12 cellular contexts compared by ENCODE assay signal in genomic region chr17:8072339-8072726, GRCh38. TPM values are rescaled to one million over a fixed set of nuclear protein-coding genes. Genes with fewer than 3 reads are reported as not detected.
DNase-seq lines count a peak whose midpoint lies in the region; ATAC-seq and TF ChIP-seq lines count a peak whose summit lies in the region.
"Had no signal": no experiment of that assay in that cellular context is flagged by ENCODE, and none has a peak within 500 bp of the region (broad histone marks: within the 10 kb centered on the region; RNA-seq: fewer than 3 reads in every experiment).

No MANE protein-coding gene starts in this region.

- H3K4me3 Mint-ChIP-seq in WTC11 = peak overlapping the region; percentile 76

- POLR2A ChIA-PET in WTC11 (lab: Charles Lee) = no interaction called here
- POLR2A ChIA-PET in A673 (lab: Charles Lee; ENCODE audit: low non-redundant PET) = no interaction called here

- CTCF ChIA-PET in WTC11 (lab: Charles Lee) = interaction anchor here (0.8 to 13.0 kb wide), 9 partner anchors 8 to 82 kb away, joined by 3 to 380 read pairs (median 14); partner anchors contain the start of genes ALOX12B and ALOXE3
- CTCF ChIA-PET in A673 (lab: Charles Lee) = no interaction called here

- H3K9me3 Mint-ChIP-seq in WTC11 = no peaks in the 10 kb centered on the region

- H3K4me1 Mint-ChIP-seq in WTC11 = peaks cover 28% of the 10 kb centered on the region

- no peaks in the 10 kb centered on the region for H3K36me3 ChIP-seq in A673 (ENCODE audit: insufficient read depth, low read length, poor library complexity, severe bottlenecking)

- H3K27ac Mint-ChIP-seq in WTC11 = no peak overlapping the region

- H3K36me3 Mint-ChIP-seq in WTC11 = no peaks in the 10 kb centered on the region

- H3K4me1 ChIP-seq in A673 (ENCODE audit: insufficient read depth, low read length, poor library complexity, severe bottlenecking) = peaks cover 5% of the 10 kb centered on the region

- intact Hi-C loops in posterior vena cava (cut with DNase I) = loop anchor here in 1 of 2 donors (10.0 kb wide), 1 partner anchor 232 kb away; no protein-coding TSS in a partner anchor
- intact Hi-C loops in A673 (cut with micrococcal nuclease; ENCODE audit: unreplicated experiment) = no loop called here

- H3K4me3 ChIP-seq in iPS-11a (ENCODE audit: low read depth, low read length) = peak overlapping the region; percentile 8
- no peak overlapping the region for H3K4me3 ChIP-seq in A673 (ENCODE audit: low read depth, low read length, poor library complexity, severe bottlenecking)

- H3K27ac ChIP-seq in A673 (ENCODE audit: low read depth, low read length, poor library complexity, severe bottlenecking) = no peak overlapping the region

- TF ChIP-seq CTCF in WTC11 (IDR thresholded peaks at IDR 0.05) (no peak), A673 (conservative IDR thresholded peaks at IDR 0.05; ENCODE audit: low read depth, low read length) (no peak)

- H3K27me3 Mint-ChIP-seq in WTC11 (ENCODE audit: low read depth) = peaks cover 96% of the 10 kb centered on the region

- H3K27me3 ChIP-seq in A673 (replicated peaks; ENCODE audit: insufficient read depth, low read depth, low read length, poor library complexity) = peaks cover 31% of the 10 kb centered on the region

- DNase-seq in NCI-H1417 (lab: John Stamatoyannopoulos, UW) (peak in 2 of 3 experiments; percentile 35 to 47), NCI-H1417 treated with DMSO at 0.1 percent for 48 hours (lab: John Stamatoyannopoulos, UW) (no peak), WTC11 (ENCODE audit: low spot score) (peak; percentile 47), posterior vena cava (ENCODE audit: low spot score) (peak; percentile 63), A673 (ENCODE audit: low spot score) (no peak), ecto neural progenitor cell (ENCODE audit: low spot score) (no peak), SW 1271 (lab: John Stamatoyannopoulos, UW) (no peak)
- DNase-seq: 8988T; DND-41; NK-92 treated with Interleukin-12 subunit alpha and Interleukin-12 subunit beta, amount 100 ng/mL, for 24 hours had no signal

- H3K9me3 ChIP-seq in A673 (ENCODE audit: low read depth, low read length, poor library complexity, severe bottlenecking) = no peaks in the 10 kb centered on the region

- peak; percentile 17 for ATAC-seq in WTC11

- BruUV-seq in A673 (replicated peaks; lab: Mats Ljungman, UMichigan) = no TSS peak

TF ChIP-seq in WTC11, 78 proteins besides CTCF, POLR2A, EP300 and RAD21 (continues in another document):
- TF ChIP-seq IRF1 (CRISPR knock-in tag; IDR thresholded peaks at IDR 0.05) = no peak
- no peak for TF ChIP-seq USF2 (CRISPR knock-in tag; IDR thresholded peaks at IDR 0.05)
- no peak for TF ChIP-seq NR1H2 (CRISPR knock-in tag; IDR thresholded peaks at IDR 0.05)
- no peak for TF ChIP-seq HMGXB4 (CRISPR knock-in tag; IDR thresholded peaks at IDR 0.05)
- TF ChIP-seq PRRX2 (CRISPR knock-in tag; IDR thresholded peaks at IDR 0.05) = no peak
- TF ChIP-seq TEAD4 (CRISPR knock-in tag; IDR thresholded peaks at IDR 0.05) = no peak
- TF ChIP-seq PREB (CRISPR knock-in tag; IDR thresholded peaks at IDR 0.05; ENCODE audit: borderline replicate concordance) = no peak
- TF ChIP-seq PRDM15 (CRISPR knock-in tag; IDR thresholded peaks at IDR 0.05) = no peak
- TF ChIP-seq NR2C2 (CRISPR knock-in tag; IDR thresholded peaks at IDR 0.05) = no peak
- no peak for TF ChIP-seq ERG (CRISPR knock-in tag; IDR thresholded peaks at IDR 0.05)

RNA-seq across cellular contexts. Expression of gene ALOX12B, which starts 15.2 kb away (rescaled TPM):
- total RNA-seq in WTC11 (2021) = 0.72 to 1.8 TPM (median 0.82 TPM) in 3 replicates
- not detected for total RNA-seq in posterior vena cava
- 0.39 TPM in 1 of 2 replicates, not detected in the other for total RNA-seq in A673 (2021)
- total RNA-seq: lung microvascular endothelial cell had no signal

RNA-seq across cellular contexts. Expression of gene ALOX15B, which starts 33.5 kb away (rescaled TPM):
- total RNA-seq in WTC11 (2021) = 0.22 to 0.87 TPM (median 0.73 TPM) in 3 replicates
- 1 to 10 TPM in 1 of 2 donors, under 1 TPM in 1; 0.48 to 3.3 TPM for total RNA-seq in posterior vena cava
- total RNA-seq in A673 (2021) = 0.17 and 0.30 TPM in 2 replicates
- total RNA-seq: lung microvascular endothelial cell had no signal

RNA-seq across cellular contexts. Expression of gene ALOXE3, which starts 46.0 kb away (rescaled TPM):
- total RNA-seq in WTC11 (2021) (0.48 to 0.81 TPM (median 0.62 TPM) in 3 replicates), posterior vena cava (not detected), A673 (2021) (not detected in 2 replicates)
- total RNA-seq: lung microvascular endothelial cell had no signal

RNA-seq across cellular contexts. Expression of gene HES7, which starts 51.6 kb away (rescaled TPM):
- 3.1 to 3.9 TPM (median 3.7 TPM) in 3 replicates for total RNA-seq in WTC11 (2021)
- total RNA-seq in posterior vena cava = under 1 TPM in 1 of 2 donors, not detected in 1; 0.67 TPM
- 1.7 and 3.9 TPM in 2 replicates for total RNA-seq in A673 (2021)
- total RNA-seq: lung microvascular endothelial cell had no signal

Comparison
In these comparisons a context has a peak if more than half of its experiments do, and no peak if none do; other contexts are left out.
1. DNase-seq: peak in NCI-H1417 (2 of 3), WTC11 (single experiment) and posterior vena cava (single experiment); none in NCI-H1417 treated with DMSO at 0.1 percent for 48 hours (single experiment), A673 (single experiment), ecto neural progenitor cell (single experiment) and SW 1271 (0 of 2).